Comparison of ENCODE assay signal across 1 cellular context in genomic region chr6:26197736-26198625, GRCh38.
A peak's percentile ranks its signal among the peaks of the same experiment; 100 is the strongest.
TF ChIP-seq lines count a peak whose summit lies in the region.

No MANE protein-coding gene starts in this region.

TF ChIP-seq in K562, 482 proteins besides CTCF, POLR2A, EP300 and RAD21 (continued from another document and continues in another):
- TF ChIP-seq CHCHD3 (CRISPR knock-in tag; IDR thresholded peaks at IDR 0.05) (peak; percentile 90; the same call in 1 of the 2 replicates), GABPA (tag; conservative IDR thresholded peaks at IDR 0.05; ENCODE audit: low read depth) (0 out of 2 replicates have a peak, but pooled peaks have one; percentile 19), OTX1 (CRISPR knock-in tag; IDR thresholded peaks at IDR 0.05) (peak; percentile 52; the same call in 1 of the 2 replicates), MED1 (CRISPR knock-in tag; IDR thresholded peaks at IDR 0.05; ENCODE audit: borderline replicate concordance) (no peak), SRF (CRISPR knock-in tag; IDR thresholded peaks at IDR 0.05) (peak in 1 of 2 experiments; percentile 70; a peak in 1 of 4 replicates), SIN3A (IDR thresholded peaks at IDR 0.05; ENCODE audit: borderline replicate concordance in 2 of 2, control insufficient read depth in 1 of 2, low read depth in 2 of 2, low read length in 2 of 2) (peak in 1 of 2 experiments; percentile 72; a peak in 2 of 4 replicates), PRDM10 (IDR thresholded peaks at IDR 0.05; ENCODE audit: partially characterized antibody) (no peak), HNRNPLL (IDR thresholded peaks at IDR 0.05; ENCODE audit: low read depth, low read length, poor library complexity, severe bottlenecking) (no peak), DDX20 (tag; IDR thresholded peaks at IDR 0.05; ENCODE audit: low read depth) (no peak), TAF1 (IDR thresholded peaks at IDR 0.05; ENCODE audit: control insufficient read depth, extremely low read depth, insufficient read depth, low read length, severe bottlenecking) (peak; percentile 16), CREBBP (IDR thresholded peaks at IDR 0.05; ENCODE audit: low read depth, low read length) (no peak), ATF6 (CRISPR knock-in tag; IDR thresholded peaks at IDR 0.05) (0 out of 2 replicates have a peak, but pooled peaks have one; percentile 9), PCBP1 (IDR thresholded peaks at IDR 0.05; ENCODE audit: low read depth, low read length, poor library complexity, severe bottlenecking) (peak; percentile 16), FOXP1 (CRISPR knock-in tag; IDR thresholded peaks at IDR 0.05) (0 out of 2 replicates have a peak, but pooled peaks have one; percentile 9), ZNF277 (CRISPR knock-in tag; IDR thresholded peaks at IDR 0.05; ENCODE audit: borderline replicate concordance) (no peak), FUS (optimal IDR thresholded peaks at IDR 0.05; ENCODE audit: low read depth, low read length) (peak; percentile 81), EGR1 (conservative IDR thresholded peaks at IDR 0.05) (peak; percentile 44; the same call in 1 of the 2 replicates), MAZ (CRISPR knock-in tag; conservative IDR thresholded peaks at IDR 0.05 in 1 of 2, IDR thresholded peaks at IDR 0.05 in 1 of 2) (0 out of 4 replicates have a peak, but pooled peaks of 1 of the 2 experiments have one; percentile 4), ELK3 (CRISPR knock-in tag; IDR thresholded peaks at IDR 0.05) (no peak; the same call in 1 of the 2 replicates), IFI16 (CRISPR knock-in tag; IDR thresholded peaks at IDR 0.05) (no peak), FIP1L1 (IDR thresholded peaks at IDR 0.05; ENCODE audit: low read depth, low read length, poor library complexity, severe bottlenecking) (peak; percentile 78), ZNF444 (CRISPR knock-in tag; IDR thresholded peaks at IDR 0.05) (peak; percentile 11; the same call in 1 of the 2 replicates), CSDE1 (IDR thresholded peaks at IDR 0.05) (0 out of 4 replicates have a peak, but pooled peaks of 1 of the 2 experiments have one; percentile 13), ZNF407 (IDR thresholded peaks at IDR 0.05; ENCODE audit: low read depth) (no peak), ZBED1 (IDR thresholded peaks at IDR 0.05) (no peak; the same call in 1 of the 2 replicates), ZNF12 (CRISPR knock-in tag; IDR thresholded peaks at IDR 0.05) (0 out of 2 replicates have a peak, but pooled peaks have one; percentile 6), PHB (CRISPR knock-in tag; IDR thresholded peaks at IDR 0.05) (peak; percentile 71; the same call in 1 of the 2 replicates), RBM25 (IDR thresholded peaks at IDR 0.05; ENCODE audit: low read depth, low read length, severe bottlenecking) (peak; percentile 5), NUFIP1 (IDR thresholded peaks at IDR 0.05; ENCODE audit: partially characterized antibody) (no peak), ZBTB33 (CRISPR knock-in tag; IDR thresholded peaks at IDR 0.05) (peak; percentile 24; the same call in 1 of the 2 replicates), KLF13 (tag; IDR thresholded peaks at IDR 0.05; ENCODE audit: borderline replicate concordance, low read depth) (0 out of 2 replicates have a peak, but pooled peaks have one; percentile 19), RBBP5 (IDR thresholded peaks at IDR 0.05; ENCODE audit: borderline replicate concordance, insufficient read depth, low read length, poor library complexity, severe bottlenecking) (peak; percentile 4), GABPB1 (CRISPR knock-in tag; IDR thresholded peaks at IDR 0.05) (peak; percentile 22; the same call in 1 of the 2 replicates), ZNF436 (CRISPR knock-in tag; IDR thresholded peaks at IDR 0.05) (0 out of 2 replicates have a peak, but pooled peaks have one; percentile 23), ZNF75A (CRISPR knock-in tag; IDR thresholded peaks at IDR 0.05) (0 out of 2 replicates have a peak, but pooled peaks have one; percentile 41), ZNF253 (CRISPR knock-in tag; conservative IDR thresholded peaks at IDR 0.05) (0 out of 2 replicates have a peak, but pooled peaks have one; percentile 46), ZNF589 (CRISPR knock-in tag; IDR thresholded peaks at IDR 0.05; ENCODE audit: low read depth) (no peak), SNIP1 (IDR thresholded peaks at IDR 0.05; ENCODE audit: low read depth) (0 out of 2 replicates have a peak, but pooled peaks have one; percentile 38), PREB (CRISPR knock-in tag; IDR thresholded peaks at IDR 0.05) (0 out of 2 replicates have a peak, but pooled peaks have one; percentile 56), CCNT2 (IDR thresholded peaks at IDR 0.05; ENCODE audit: borderline replicate concordance, extremely low read depth, insufficient read length, low read depth, low read length) (peak; percentile 29), SRSF1 (IDR thresholded peaks at IDR 0.05; ENCODE audit: low read depth, low read length) (no peak), CHD1 (IDR thresholded peaks at IDR 0.05; ENCODE audit: low read length) (peak; percentile 58)
